Comparison of ENCODE assay signal across 10 cellular contexts in the genomic region with DNA sequence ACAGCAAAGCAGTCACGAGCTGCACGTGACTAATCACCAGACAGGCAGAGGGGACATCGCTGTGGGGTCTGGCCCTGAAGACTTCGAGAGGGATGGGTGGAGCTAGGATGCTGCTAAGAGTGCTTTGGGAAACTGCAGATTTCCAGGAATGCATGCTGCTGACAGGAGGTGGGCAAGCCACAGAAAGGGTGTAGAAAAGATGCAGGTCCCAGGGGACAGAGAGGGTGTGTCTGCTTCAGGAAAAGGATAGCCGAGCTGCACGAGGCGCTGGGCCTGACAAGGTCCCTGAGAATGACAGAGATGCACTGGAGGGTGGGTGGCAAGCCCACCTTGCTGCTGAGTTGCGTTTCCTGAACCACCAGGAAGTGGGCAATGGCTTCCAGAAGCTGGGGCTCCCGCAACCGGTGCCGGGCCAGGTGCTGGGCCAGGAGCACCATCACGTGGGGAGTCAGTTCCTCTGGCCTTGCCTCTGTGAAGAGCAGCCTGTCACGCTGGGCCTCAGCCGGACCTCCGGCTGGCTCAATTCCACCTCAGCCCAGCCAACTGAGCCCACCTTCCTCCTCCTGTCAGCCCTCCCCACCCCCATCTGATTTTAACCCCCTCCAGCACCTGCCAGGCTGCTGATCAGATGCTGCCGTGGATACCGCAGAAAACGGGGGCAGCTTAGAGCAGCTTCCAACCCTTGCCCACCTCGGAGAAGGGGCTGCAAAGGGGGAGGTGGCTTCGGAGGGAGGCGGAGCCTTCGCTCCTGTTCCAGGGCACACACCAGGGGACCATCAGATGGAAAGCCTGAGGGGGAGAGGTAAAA. TPM values are rescaled to one million over a fixed set of nuclear protein-coding genes. Genes with fewer than 3 reads are reported as not detected.
DNase-seq lines count a peak whose midpoint lies in the region; ATAC-seq, FAIRE-seq and TF ChIP-seq lines count a peak whose summit lies in the region.
"Had no signal": no experiment of that assay in that cellular context is flagged by ENCODE, and none has a peak within 500 bp of the region (broad histone marks: within the 10 kb centered on the region; RNA-seq: fewer than 3 reads in every experiment).

No MANE protein-coding gene starts in this region.

- peaks cover 5% of the 10 kb centered on the region for H4K20me1 ChIP-seq in K562 (replicated peaks; ENCODE audit: control insufficient read depth, insufficient read depth, low read length)

- FAIRE-seq in K562 (lab: Jason Lieb, UNC) = no peak

- H3K79me2 ChIP-seq in K562 (ENCODE audit: control insufficient read depth, insufficient read depth, low read length) = peaks cover 46% of the 10 kb centered on the region

- TF ChIP-seq EP300 in K562 (IDR thresholded peaks at IDR 0.05; ENCODE audit: low read length) = no peak

- peak overlapping the region; percentile 22 for H3K27ac Mint-ChIP-seq in CD8-positive, alpha-beta T cell
- peak overlapping the region in 1 of 2 donors; percentile 57 for H3K27ac Mint-ChIP-seq in natural killer cell treated with Interleukin-12 subunit alpha and Interleukin-12 subunit beta and Interleukin-15 and Interleukin-18, amount 100 ng/mL, for 72 hours

- TF ChIP-seq POLR2A in K562 (conservative IDR thresholded peaks at IDR 0.05) = peak; percentile 53

- TF ChIP-seq CTCF in CD8-positive, alpha-beta T cell (IDR thresholded peaks at IDR 0.05) = no peak
- TF ChIP-seq CTCF in K562 (IDR thresholded peaks at IDR 0.05 in 2 of 3, conservative IDR thresholded peaks at IDR 0.05 in 1 of 3; ENCODE audit: insufficient read depth in 2 of 3, low read depth in 1 of 3, low read length in 3 of 3) = no peak

- H3K9ac ChIP-seq in HUES6 (ENCODE audit: low read length) = peak overlapping the region; percentile 7
- H3K9ac ChIP-seq in K562 (ENCODE audit: insufficient read depth in 1 of 2, low read depth in 2 of 2, low read length in 2 of 2) = peak overlapping the region in 1 of 2 experiments; percentile 84; a peak in 2 of 4 replicates

- H3K4me2 ChIP-seq in K562 (ENCODE audit: insufficient read depth, low read length) = peak overlapping the region; percentile 97; the same call in 1 of the 2 replicates

- peaks cover 30% of the 10 kb centered on the region for H3K4me1 Mint-ChIP-seq in CD8-positive, alpha-beta T cell (ENCODE audit: low read depth)
- H3K4me1 Mint-ChIP-seq in natural killer cell treated with Interleukin-12 subunit alpha and Interleukin-12 subunit beta and Interleukin-15 and Interleukin-18, amount 100 ng/mL, for 72 hours (ENCODE audit: low read depth in 2 of 2) = peaks cover 12 to 19% of the 10 kb centered on the region in 2 donors

- H3K36me3 ChIP-seq in CD8-positive, alpha-beta T cell (ENCODE audit: insufficient read depth, low read length) = peaks cover 4% of the 10 kb centered on the region
- H3K36me3 ChIP-seq in HUES6 (ENCODE audit: control insufficient read depth, insufficient read depth, low read length) (peaks cover 28% of the 10 kb centered on the region), K562 (ENCODE audit: control insufficient read depth, insufficient read depth, low read length) (peaks cover 73% of the 10 kb centered on the region)

- POLR2A ChIA-PET in CD8-positive, alpha-beta T cell (lab: Charles Lee) = no interaction called here
- POLR2A ChIA-PET in K562 (lab: Yijun Ruan, JAX) = interaction anchor here (0.6 to 2.8 kb wide), 9 partner anchors 10 to 110 kb away, joined by 3 to 18 read pairs (median 4); a partner anchor contains a TSS

- in situ Hi-C loops in K562 (cut with MboI) = no loop called here

- H3K9me3 ChIP-seq in CD8-positive, alpha-beta T cell (ENCODE audit: low read length) = no peaks in the 10 kb centered on the region
- no peaks in the 10 kb centered on the region for H3K9me3 ChIP-seq in HUES6 (ENCODE audit: control insufficient read depth, insufficient read depth, low read depth, low read length)
- no peaks in the 10 kb centered on the region for H3K9me3 ChIP-seq in K562 (replicated peaks; ENCODE audit: control insufficient read depth, insufficient read depth, low read depth, low read length)

- H3K27me3 ChIP-seq in CD8-positive, alpha-beta T cell (ENCODE audit: insufficient read depth, low read length) = no peaks in the 10 kb centered on the region
- no peaks in the 10 kb centered on the region for H3K27me3 ChIP-seq in HUES6 (ENCODE audit: control insufficient read depth, insufficient read depth, low read length)
- H3K27me3 ChIP-seq in K562 (ENCODE audit: control insufficient read depth in 2 of 2, insufficient read depth in 2 of 2, low read length in 2 of 2) = no peaks in the 10 kb centered on the region

- intact Hi-C loops in CD8-positive, alpha-beta T cell (cut with DNase I, micrococcal nuclease) = loop anchor here in 1 of 2 experiments (5.0 kb wide), 1 partner anchor 34 kb away; no protein-coding TSS in a partner anchor
- intact Hi-C loops in K562 (cut with micrococcal nuclease) = no loop called here

- peak in 1 of 7 experiments; percentile 1 for DNase-seq in CD8-positive, alpha-beta T cell
- DNase-seq in K562 (ENCODE audit: extremely low read depth in 1 of 4, low spot score in 3 of 4) = peak in 1 of 4 experiments; percentile 73
- no peak for DNase-seq in natural killer cell treated with Interleukin-12 subunit alpha and Interleukin-12 subunit beta and Interleukin-15 and Interleukin-18, amount 100 ng/mL, for 72 hours (ENCODE audit: low spot score)
- DNase-seq in NCI-H1048 (lab: John Stamatoyannopoulos, UW) = no peak
- no peak for DNase-seq in midbrain (lab: John Stamatoyannopoulos, UW)
- no peak for DNase-seq in SHP77 treated with DMSO at 0.1 percent for 48 hours (lab: John Stamatoyannopoulos, UW)
- DNase-seq: aorta, PC-3 had no signal

- H3K4me3 Mint-ChIP-seq in CD8-positive, alpha-beta T cell = peak overlapping the region; percentile 85
- peak overlapping the region; percentile 87 for H3K4me3 Mint-ChIP-seq in natural killer cell treated with Interleukin-12 subunit alpha and Interleukin-12 subunit beta and Interleukin-15 and Interleukin-18, amount 100 ng/mL, for 72 hours

- WGBS in K562 (ENCODE audit: insufficient coverage, low coverage, missing lambda C conversion rate) = 58% methylated on average over 22 of the region's 22 CpGs

- CTCF ChIA-PET in CD8-positive, alpha-beta T cell (lab: Charles Lee) = interaction anchor here (1.4 to 1.7 kb wide), 2 partner anchors 9 to 32 kb away, joined by 4 to 5 read pairs; no protein-coding TSS in a partner anchor
- CTCF ChIA-PET in K562 (lab: Yijun Ruan, JAX; ENCODE audit: low intra/inter-chr PET ratio) = no interaction called here

- BruUV-seq in K562 (replicated peaks; lab: Mats Ljungman, UMichigan) = no TSS peak

- H3K27ac ChIP-seq in CD8-positive, alpha-beta T cell (ENCODE audit: low read depth, low read length) = no peak overlapping the region
- H3K27ac ChIP-seq in HUES6 (ENCODE audit: low read depth, low read length) (no peak overlapping the region), K562 (ENCODE audit: extremely low read depth, low read depth, low read length) (peak overlapping the region; percentile 1; the same call in 1 of the 3 replicates)

- no peaks in the 10 kb centered on the region for H3K9me1 ChIP-seq in K562 (ENCODE audit: control insufficient read depth, insufficient read depth, low read length)

- no peak overlapping the region for H2AFZ ChIP-seq in K562 (ENCODE audit: low read depth, low read length)

- H3K36me3 Mint-ChIP-seq in CD8-positive, alpha-beta T cell = peaks cover 30% of the 10 kb centered on the region
- no peaks in the 10 kb centered on the region for H3K36me3 Mint-ChIP-seq in natural killer cell treated with Interleukin-12 subunit alpha and Interleukin-12 subunit beta and Interleukin-15 and Interleukin-18, amount 100 ng/mL, for 72 hours

- no peaks in the 10 kb centered on the region for H3K9me3 Mint-ChIP-seq in CD8-positive, alpha-beta T cell
- H3K9me3 Mint-ChIP-seq in natural killer cell treated with Interleukin-12 subunit alpha and Interleukin-12 subunit beta and Interleukin-15 and Interleukin-18, amount 100 ng/mL, for 72 hours = no peaks in the 10 kb centered on the region

- no peaks in the 10 kb centered on the region for H3K27me3 Mint-ChIP-seq in CD8-positive, alpha-beta T cell (ENCODE audit: low read depth)
- H3K27me3 Mint-ChIP-seq in natural killer cell treated with Interleukin-12 subunit alpha and Interleukin-12 subunit beta and Interleukin-15 and Interleukin-18, amount 100 ng/mL, for 72 hours = no peaks in the 10 kb centered on the region

- H3K4me3 ChIP-seq in CD8-positive, alpha-beta T cell (ENCODE audit: low read depth, low read length) = no peak overlapping the region
- H3K4me3 ChIP-seq in HUES6 (ENCODE audit: low read depth, low read length) (peak overlapping the region; percentile 95), K562 (no peak overlapping the region)

- H3K4me1 ChIP-seq in CD8-positive, alpha-beta T cell (ENCODE audit: insufficient read depth, low read length) = peaks cover 43% of the 10 kb centered on the region
- H3K4me1 ChIP-seq in HUES6 (ENCODE audit: control insufficient read depth, insufficient read depth, low read length) (peaks cover 60% of the 10 kb centered on the region), K562 (replicated peaks in 1 of 2; ENCODE audit: control insufficient read depth in 2 of 2, insufficient read depth in 2 of 2, low read length in 2 of 2) (peaks cover 32 to 87% of the 10 kb centered on the region in 2 experiments)

- no peak for TF ChIP-seq RAD21 in K562 (CRISPR knock-in tag; conservative IDR thresholded peaks at IDR 0.05 in 1 of 2, IDR thresholded peaks at IDR 0.05 in 1 of 2)

- no peak for ATAC-seq in CD8-positive, alpha-beta T cell
- ATAC-seq in K562 (no peak), HG02885 (IDR thresholded peaks at IDR 0.05; ENCODE audit: poor library complexity, unreplicated experiment) (no peak)
- ATAC-seq in natural killer cell treated with Interleukin-12 subunit alpha and Interleukin-12 subunit beta and Interleukin-15 and Interleukin-18, amount 100 ng/mL, for 72 hours = no peak
- ATAC-seq: PC-3 had no signal

RNA-seq across cellular contexts. Expression of a gene that starts 2.2 kb away (rescaled TPM):
- 10 to 100 TPM; 56.3 to 62.9 TPM for total RNA-seq in CD8-positive, alpha-beta T cell
- total RNA-seq in K562 (2011; cell fraction: chromatin; rRNA removed; ENCODE audit: low replicate concordance) = 153 and 539 TPM in 2 replicates
- 501 and 515 TPM in 2 replicates for total RNA-seq in K562 (2011; cell fraction: nucleolus; rRNA removed)
- 225 and 261 TPM in 2 replicates for total RNA-seq in K562 (2011; cell fraction: nucleoplasm; rRNA removed)
- total RNA-seq in K562 (2014; rRNA removed) (114 and 139 TPM in 2 replicates), K562 (2014; rRNA removed; fragmentation: Illumina TruSeq; extraction: Trizol) (8.3 and 12.6 TPM in 2 replicates), K562 (2015; rRNA removed; fragmentation: Illumina TruSeq; extraction: Trizol) (50.3 and 55.4 TPM in 2 replicates), K562 (2021) (106 and 112 TPM in 2 replicates)
- polyA plus RNA-seq in K562 (2011; rRNA removed) (48.2 and 69.4 TPM in 2 replicates), K562 (2014; fragmentation: Illumina TruSeq; extraction: Trizol) (38.2 and 53.4 TPM in 2 replicates), K562 (2014; fragmentation: Nextera tagmentation; extraction: Ambion mirVana) (1 to 10 TPM in 1 of 2 experiments, under 1 TPM in 1; 0.51 to 2.7 TPM), K562 (2014; rRNA removed) (150 and 181 TPM in 2 replicates)
- polyA plus RNA-seq in K562 (2011; cell fraction: cytosol; rRNA removed) = 50.7 and 105 TPM in 2 replicates
- polyA plus RNA-seq in K562 (2011; cell fraction: nucleus; rRNA removed) = 711 and 1,075 TPM in 2 replicates
- polyA plus RNA-seq in K562 (2012) = 70.9 and 124 TPM in 2 replicates
- 18.8 and 24.7 TPM in 2 replicates for polyA minus RNA-seq in K562 (2011; rRNA and poly(A)+ RNA removed)
- 22.8 and 23.4 TPM in 2 replicates for polyA minus RNA-seq in K562 (2011; cell fraction: cytosol; rRNA and poly(A)+ RNA removed)
- 187 and 189 TPM in 2 replicates for polyA minus RNA-seq in K562 (2011; cell fraction: nucleus; rRNA and poly(A)+ RNA removed)
- 100 to 1,000 TPM in 1 of 2 donors, 10 to 100 TPM in 1; 84.4 to 131 TPM for total RNA-seq in natural killer cell treated with Interleukin-12 subunit alpha and Interleukin-12 subunit beta and Interleukin-15 and Interleukin-18, amount 100 ng/mL, for 72 hours

RNA-seq across cellular contexts. Expression of a gene that starts 4.9 kb away (rescaled TPM):
- total RNA-seq in CD8-positive, alpha-beta T cell = 10 to 100 TPM; 42.3 to 44.6 TPM
- 28.8 and 70.7 TPM in 2 replicates for total RNA-seq in K562 (2011; cell fraction: chromatin; rRNA removed; ENCODE audit: low replicate concordance)
- 113 and 126 TPM in 2 replicates for total RNA-seq in K562 (2011; cell fraction: nucleolus; rRNA removed)
- total RNA-seq in K562 (2011; cell fraction: nucleoplasm; rRNA removed) = 72.2 and 72.4 TPM in 2 replicates
- total RNA-seq in K562 (2014; rRNA removed) (189 and 255 TPM in 2 replicates), K562 (2014; rRNA removed; fragmentation: Illumina TruSeq; extraction: Trizol) (19.4 and 21.4 TPM in 2 replicates), K562 (2015; rRNA removed; fragmentation: Illumina TruSeq; extraction: Trizol) (86.3 and 97.0 TPM in 2 replicates), K562 (2021) (233 and 241 TPM in 2 replicates)
- polyA plus RNA-seq in K562 (2011; rRNA removed) (38.4 and 59.7 TPM in 2 replicates), K562 (2014; fragmentation: Illumina TruSeq; extraction: Trizol) (74.1 and 210 TPM in 2 replicates), K562 (2014; fragmentation: Nextera tagmentation; extraction: Ambion mirVana) (under 1 TPM; 0.14 to 0.34 TPM), K562 (2014; rRNA removed) (195 and 207 TPM in 2 replicates)
- polyA plus RNA-seq in K562 (2011; cell fraction: cytosol; rRNA removed) = 86.5 and 297 TPM in 2 replicates
- polyA plus RNA-seq in K562 (2011; cell fraction: nucleus; rRNA removed) = 123 and 249 TPM in 2 replicates
- polyA plus RNA-seq in K562 (2012) = 165 and 183 TPM in 2 replicates
- 8.2 and 12.5 TPM in 2 replicates for polyA minus RNA-seq in K562 (2011; rRNA and poly(A)+ RNA removed)
- polyA minus RNA-seq in K562 (2011; cell fraction: cytosol; rRNA and poly(A)+ RNA removed) = 52.4 and 69.4 TPM in 2 replicates
- 18.0 and 20.3 TPM in 2 replicates for polyA minus RNA-seq in K562 (2011; cell fraction: nucleus; rRNA and poly(A)+ RNA removed)
- total RNA-seq in natural killer cell treated with Interleukin-12 subunit alpha and Interleukin-12 subunit beta and Interleukin-15 and Interleukin-18, amount 100 ng/mL, for 72 hours = 10 to 100 TPM; 65.5 to 73.1 TPM

RNA-seq across cellular contexts. Expression of a gene that starts 7.8 kb away (rescaled TPM):
- 10 to 100 TPM; 35.0 to 36.6 TPM for total RNA-seq in CD8-positive, alpha-beta T cell
- total RNA-seq in K562 (2011; cell fraction: chromatin; rRNA removed; ENCODE audit: low replicate concordance) = 309 and 657 TPM in 2 replicates
- 263 and 322 TPM in 2 replicates for total RNA-seq in K562 (2011; cell fraction: nucleolus; rRNA removed)
- 258 and 293 TPM in 2 replicates for total RNA-seq in K562 (2011; cell fraction: nucleoplasm; rRNA removed)
- 62.2 and 94.2 TPM in 2 replicates for total RNA-seq in K562 (2014; rRNA removed)
- total RNA-seq in K562 (2014; rRNA removed; fragmentation: Illumina TruSeq; extraction: Trizol) = 34.6 and 44.0 TPM in 2 replicates
- 59.8 and 60.0 TPM in 2 replicates for total RNA-seq in K562 (2015; rRNA removed; fragmentation: Illumina TruSeq; extraction: Trizol)
- total RNA-seq in K562 (2021) = 178 and 208 TPM in 2 replicates
- 61.4 and 65.4 TPM in 2 replicates for polyA plus RNA-seq in K562 (2011; rRNA removed)
- 86.8 and 233 TPM in 2 replicates for polyA plus RNA-seq in K562 (2011; cell fraction: cytosol; rRNA removed)
- 273 and 510 TPM in 2 replicates for polyA plus RNA-seq in K562 (2011; cell fraction: nucleus; rRNA removed)
- 83.7 and 110 TPM in 2 replicates for polyA plus RNA-seq in K562 (2012)
- polyA plus RNA-seq in K562 (2014; fragmentation: Illumina TruSeq; extraction: Trizol) = 66.7 and 96.7 TPM in 2 replicates
- 1 to 10 TPM; 3.4 to 4.4 TPM for polyA plus RNA-seq in K562 (2014; fragmentation: Nextera tagmentation; extraction: Ambion mirVana)
- 118 and 127 TPM in 2 replicates for polyA plus RNA-seq in K562 (2014; rRNA removed)
- polyA minus RNA-seq in K562 (2011; rRNA and poly(A)+ RNA removed) = 34.5 and 46.4 TPM in 2 replicates
- 64.1 and 65.6 TPM in 2 replicates for polyA minus RNA-seq in K562 (2011; cell fraction: cytosol; rRNA and poly(A)+ RNA removed)
- 79.9 and 118 TPM in 2 replicates for polyA minus RNA-seq in K562 (2011; cell fraction: nucleus; rRNA and poly(A)+ RNA removed)
- 100 to 1,000 TPM in 1 of 2 donors, 10 to 100 TPM in 1; 28.4 to 101 TPM for total RNA-seq in natural killer cell treated with Interleukin-12 subunit alpha and Interleukin-12 subunit beta and Interleukin-15 and Interleukin-18, amount 100 ng/mL, for 72 hours

RNA-seq across cellular contexts. Expression of a gene that starts 19.0 kb away (rescaled TPM):
- total RNA-seq in CD8-positive, alpha-beta T cell = 10 to 100 TPM; 25.5 to 29.1 TPM
- total RNA-seq in K562 (2011; cell fraction: chromatin; rRNA removed; ENCODE audit: low replicate concordance) = 230 and 845 TPM in 2 replicates
- total RNA-seq in K562 (2011; cell fraction: nucleolus; rRNA removed) = 746 and 756 TPM in 2 replicates
- 367 and 388 TPM in 2 replicates for total RNA-seq in K562 (2011; cell fraction: nucleoplasm; rRNA removed)
- 360 and 417 TPM in 2 replicates for total RNA-seq in K562 (2014; rRNA removed)
- 32.6 and 55.0 TPM in 2 replicates for total RNA-seq in K562 (2014; rRNA removed; fragmentation: Illumina TruSeq; extraction: Trizol)
- 130 and 132 TPM in 2 replicates for total RNA-seq in K562 (2015; rRNA removed; fragmentation: Illumina TruSeq; extraction: Trizol)
- 363 and 375 TPM in 2 replicates for total RNA-seq in K562 (2021)
- polyA plus RNA-seq in K562 (2011; rRNA removed) = 69.2 and 85.2 TPM in 2 replicates
- 68.0 and 147 TPM in 2 replicates for polyA plus RNA-seq in K562 (2011; cell fraction: cytosol; rRNA removed)
- polyA plus RNA-seq in K562 (2011; cell fraction: nucleus; rRNA removed) = 438 and 829 TPM in 2 replicates
- 243 and 347 TPM in 2 replicates for polyA plus RNA-seq in K562 (2012)
- polyA plus RNA-seq in K562 (2014; fragmentation: Illumina TruSeq; extraction: Trizol) = 166 and 212 TPM in 2 replicates
- 10 to 100 TPM; 11.4 to 28.8 TPM for polyA plus RNA-seq in K562 (2014; fragmentation: Nextera tagmentation; extraction: Ambion mirVana)
- 306 and 316 TPM in 2 replicates for polyA plus RNA-seq in K562 (2014; rRNA removed)
- 29.9 and 60.1 TPM in 2 replicates for polyA minus RNA-seq in K562 (2011; rRNA and poly(A)+ RNA removed)
- polyA minus RNA-seq in K562 (2011; cell fraction: cytosol; rRNA and poly(A)+ RNA removed) = 79.9 and 106 TPM in 2 replicates
- 138 and 143 TPM in 2 replicates for polyA minus RNA-seq in K562 (2011; cell fraction: nucleus; rRNA and poly(A)+ RNA removed)
- 100 to 1,000 TPM; 117 to 195 TPM for total RNA-seq in natural killer cell treated with Interleukin-12 subunit alpha and Interleukin-12 subunit beta and Interleukin-15 and Interleukin-18, amount 100 ng/mL, for 72 hours

RNA-seq across cellular contexts. Expression of a gene that starts 20.7 kb away (rescaled TPM):
- total RNA-seq in CD8-positive, alpha-beta T cell = 1 to 10 TPM; 1.9 to 2.7 TPM
- 19.7 and 25.7 TPM in 2 replicates for total RNA-seq in K562 (2011; cell fraction: chromatin; rRNA removed; ENCODE audit: low replicate concordance)
- 30.0 and 32.9 TPM in 2 replicates for total RNA-seq in K562 (2011; cell fraction: nucleolus; rRNA removed)
- 23.7 and 24.5 TPM in 2 replicates for total RNA-seq in K562 (2011; cell fraction: nucleoplasm; rRNA removed)
- total RNA-seq in K562 (2014; rRNA removed) (38.0 and 53.5 TPM in 2 replicates), K562 (2014; rRNA removed; fragmentation: Illumina TruSeq; extraction: Trizol) (11.8 and 20.3 TPM in 2 replicates), K562 (2015; rRNA removed; fragmentation: Illumina TruSeq; extraction: Trizol) (32.2 and 35.8 TPM in 2 replicates), K562 (2021) (25.0 and 25.3 TPM in 2 replicates)
- polyA plus RNA-seq in K562 (2011; rRNA removed) (27.5 and 28.6 TPM in 2 replicates), K562 (2014; fragmentation: Illumina TruSeq; extraction: Trizol) (29.0 and 34.3 TPM in 2 replicates), K562 (2014; fragmentation: Nextera tagmentation; extraction: Ambion mirVana) (10 to 100 TPM in 1 of 2 experiments, 1 to 10 TPM in 1; 3.2 to 18.1 TPM), K562 (2014; rRNA removed) (25.6 and 28.4 TPM in 2 replicates)
- 47.3 and 82.3 TPM in 2 replicates for polyA plus RNA-seq in K562 (2011; cell fraction: cytosol; rRNA removed)
- 35.2 and 43.5 TPM in 2 replicates for polyA plus RNA-seq in K562 (2011; cell fraction: nucleus; rRNA removed)
- polyA plus RNA-seq in K562 (2012) = 36.0 and 38.1 TPM in 2 replicates
- 25.6 and 37.1 TPM in 2 replicates for polyA minus RNA-seq in K562 (2011; rRNA and poly(A)+ RNA removed)
- polyA minus RNA-seq in K562 (2011; cell fraction: cytosol; rRNA and poly(A)+ RNA removed) = 13.6 and 28.1 TPM in 2 replicates
- 15.5 and 21.0 TPM in 2 replicates for polyA minus RNA-seq in K562 (2011; cell fraction: nucleus; rRNA and poly(A)+ RNA removed)
- total RNA-seq in natural killer cell treated with Interleukin-12 subunit alpha and Interleukin-12 subunit beta and Interleukin-15 and Interleukin-18, amount 100 ng/mL, for 72 hours = 10 to 100 TPM; 12.5 to 16.2 TPM
